Comparison of ENCODE assay signal across 2 cellular contexts in genomic region chr20:38787870-38788269, GRCh38.
TF ChIP-seq lines count a peak whose summit lies in the region.

No MANE protein-coding gene starts in this region.

TF ChIP-seq in GM23338, 12 proteins besides CTCF, POLR2A, EP300 and RAD21:
- no peak for TF ChIP-seq CREB1 (CRISPR knock-in tag; IDR thresholded peaks at IDR 0.05; ENCODE audit: low read depth)
- TF ChIP-seq NANOG (IDR thresholded peaks at IDR 0.05; ENCODE audit: borderline replicate concordance), result no peak
- peak; percentile 32; the same call in 1 of the 2 replicates for TF ChIP-seq ZNF331 (CRISPR knock-in tag; IDR thresholded peaks at IDR 0.05; ENCODE audit: low read depth)

TF ChIP-seq in endothelial cell of umbilical vein, 7 proteins besides CTCF, POLR2A, EP300 and RAD21:
- TF ChIP-seq FOS (IDR thresholded peaks at IDR 0.05; ENCODE audit: borderline replicate concordance, insufficient read depth, low read length) (no peak), POLR2AphosphoS5 (IDR thresholded peaks at IDR 0.05; ENCODE audit: insufficient read depth, low read depth, low read length) (no peak), MAX (IDR thresholded peaks at IDR 0.05; ENCODE audit: insufficient read depth, insufficient read length) (no peak), MYC (IDR thresholded peaks at IDR 0.05; ENCODE audit: low read depth, low read length) (no peak), JUN (IDR thresholded peaks at IDR 0.05; ENCODE audit: borderline replicate concordance, insufficient read depth, insufficient read length, low read depth) (no peak)
